16 cellular contexts compared by ENCODE assay signal in the genomic region with DNA sequence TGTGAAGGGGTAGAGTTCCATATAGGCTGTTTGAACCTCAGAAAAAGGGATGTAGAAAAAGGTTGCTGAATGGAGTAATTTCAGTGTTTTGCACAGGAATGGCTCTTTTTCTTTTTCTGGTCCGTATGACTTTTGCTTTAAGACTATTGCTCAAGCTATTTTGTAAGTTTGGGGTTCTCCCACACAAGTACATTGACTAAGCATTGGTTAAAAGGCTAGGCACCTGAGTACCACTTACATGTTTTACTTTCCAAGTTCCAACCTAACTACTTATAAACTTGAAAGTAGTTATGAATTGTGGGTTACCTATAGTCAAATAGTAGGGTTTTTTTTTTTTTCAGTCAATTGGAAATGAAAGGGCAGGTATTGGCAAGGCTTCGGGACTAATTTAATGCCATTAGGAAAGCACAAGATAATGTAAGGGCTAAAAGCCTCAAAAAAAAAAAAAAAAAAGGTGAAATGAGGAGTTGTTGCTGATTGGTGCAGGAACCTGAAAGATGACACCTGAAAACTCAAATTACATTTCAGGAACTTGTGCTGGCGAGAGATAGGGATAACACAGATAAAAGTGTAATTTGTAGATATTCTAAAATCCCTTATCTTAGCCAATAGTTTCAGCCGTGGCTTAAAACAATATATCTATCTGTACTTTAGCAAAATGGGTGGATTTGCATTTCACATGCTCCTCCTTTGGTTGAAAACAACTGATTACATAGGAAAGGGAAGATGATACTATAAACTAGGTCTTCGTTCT.
"Had no signal": no experiment of that assay in that cellular context is flagged by ENCODE, and none has a peak within 500 bp of the region (broad histone marks: within the 10 kb centered on the region; RNA-seq: fewer than 3 reads in every experiment).

No MANE protein-coding gene starts in this region.

- H3K36me3 ChIP-seq: breast epithelium had no signal

- H3K4me1 Mint-ChIP-seq: activated CD4-positive, alpha-beta memory T cell treated with anti-CD3 and anti-CD28 coated beads, Interleukin-2, amount 10 ng/mL, durations not matched to agents 7 days and 5 days; activated naive CD8-positive, alpha-beta T cell treated with anti-CD3 and anti-CD28 coated beads for 36 hours had no signal

- H3K4me3 Mint-ChIP-seq: activated CD4-positive, alpha-beta memory T cell treated with anti-CD3 and anti-CD28 coated beads, Interleukin-2, amount 10 ng/mL, durations not matched to agents 7 days and 5 days; activated naive CD8-positive, alpha-beta T cell treated with anti-CD3 and anti-CD28 coated beads for 36 hours; memory B cell; natural killer cell treated with Interleukin-12 subunit alpha and Interleukin-12 subunit beta and Interleukin-15 and Interleukin-18, amount 100 ng/mL, for 72 hours; stimulated activated naive CD8-positive, alpha-beta T cell treated with anti-CD3 and anti-CD28 coated beads, Interleukin-15, Interleukin-2, amounts not matched to agents 100 ng/mL and 50 ng/mL, for 24 hours had no signal

- ATAC-seq: left colon; natural killer cell treated with Interleukin-12 subunit alpha and Interleukin-12 subunit beta and Interleukin-15 and Interleukin-18, amount 100 ng/mL, for 72 hours had no signal

- H3K27me3 Mint-ChIP-seq: activated CD4-positive, alpha-beta memory T cell treated with anti-CD3 and anti-CD28 coated beads, Interleukin-2, amount 10 ng/mL, durations not matched to agents 7 days and 5 days; activated naive CD8-positive, alpha-beta T cell treated with anti-CD3 and anti-CD28 coated beads for 36 hours; memory B cell; natural killer cell treated with Interleukin-12 subunit alpha and Interleukin-12 subunit beta and Interleukin-15 and Interleukin-18, amount 100 ng/mL, for 72 hours; stimulated activated naive CD8-positive, alpha-beta T cell treated with anti-CD3 and anti-CD28 coated beads, Interleukin-15, Interleukin-2, amounts not matched to agents 100 ng/mL and 50 ng/mL, for 24 hours had no signal

- H3K27me3 ChIP-seq: breast epithelium, upper lobe of left lung had no signal

- H3K4me1 ChIP-seq: breast epithelium, upper lobe of left lung had no signal

- H3K9me3 Mint-ChIP-seq: activated CD4-positive, alpha-beta memory T cell treated with anti-CD3 and anti-CD28 coated beads, Interleukin-2, amount 10 ng/mL, durations not matched to agents 7 days and 5 days; memory B cell; natural killer cell treated with Interleukin-12 subunit alpha and Interleukin-12 subunit beta and Interleukin-15 and Interleukin-18, amount 100 ng/mL, for 72 hours had no signal

- H3K27ac Mint-ChIP-seq: activated CD4-positive, alpha-beta memory T cell treated with anti-CD3 and anti-CD28 coated beads, Interleukin-2, amount 10 ng/mL, durations not matched to agents 7 days and 5 days; activated naive CD8-positive, alpha-beta T cell treated with anti-CD3 and anti-CD28 coated beads for 36 hours; memory B cell; natural killer cell treated with Interleukin-12 subunit alpha and Interleukin-12 subunit beta and Interleukin-15 and Interleukin-18, amount 100 ng/mL, for 72 hours; stimulated activated naive CD8-positive, alpha-beta T cell treated with anti-CD3 and anti-CD28 coated beads, Interleukin-15, Interleukin-2, amounts not matched to agents 100 ng/mL and 50 ng/mL, for 24 hours had no signal

- H3K9me3 ChIP-seq: breast epithelium, upper lobe of left lung had no signal

- H3K27ac ChIP-seq: breast epithelium, upper lobe of left lung had no signal

- H3K4me3 ChIP-seq: breast epithelium, upper lobe of left lung had no signal

- DNase-seq: activated CD4-positive, alpha-beta memory T cell treated with anti-CD3 and anti-CD28 coated beads, Interleukin-2, amount 10 ng/mL, durations not matched to agents 7 days and 5 days; activated CD4-positive, alpha-beta T cell treated with anti-CD3 and anti-CD28 coated beads for 1 hour; activated gamma-delta T cell treated with Interleukin-2 at 50 U/mL for 16 hours; activated naive CD8-positive, alpha-beta T cell treated with anti-CD3 and anti-CD28 coated beads for 36 hours; activated T-cell treated with anti-CD3 and anti-CD28 coated beads, Interleukin-2, amount 50 U/mL, for 48 hours; aorta; dermis blood vessel endothelial cell; hippocampal formation; left colon; stimulated activated CD4-positive, alpha-beta T cell treated with anti-CD3 and anti-CD28 coated beads, Interleukin-15, amount 100 ng/mL, for 24 hours; stimulated activated CD4-positive, alpha-beta T cell treated with anti-CD3 and anti-CD28 coated beads, Interleukin-4, amount 100 ng/mL, for 24 hours; upper lobe of left lung had no signal
